ENCODE assay signal across 34 cellular contexts in the genomic region with DNA sequence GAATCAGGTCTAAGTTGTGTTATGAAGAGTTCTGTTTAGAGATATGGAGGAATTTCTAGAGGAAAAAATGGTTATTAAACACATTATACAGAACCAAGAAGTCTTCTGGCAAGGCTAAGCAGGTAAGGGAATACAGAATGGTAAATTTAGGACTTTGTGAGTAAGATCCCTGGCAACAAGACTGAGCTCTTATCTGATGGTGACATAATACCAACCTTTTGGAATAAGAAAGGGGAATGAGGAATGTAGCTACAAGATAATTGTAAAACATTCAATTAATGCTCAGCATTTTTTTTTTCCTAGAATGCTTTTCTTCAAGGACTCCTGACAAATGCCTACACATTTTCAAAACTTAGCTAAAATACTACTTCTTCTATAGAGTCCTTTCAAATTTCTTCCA. TPM values are rescaled to one million over a fixed set of nuclear protein-coding genes. Genes with fewer than 3 reads are reported as not detected.
"Had no signal": no experiment of that assay in that cellular context is flagged by ENCODE, and none has a peak within 500 bp of the region (broad histone marks: within the 10 kb centered on the region; RNA-seq: fewer than 3 reads in every experiment).

No MANE protein-coding gene starts in this region.

- H3K4me3 Mint-ChIP-seq: activated CD4-positive, alpha-beta memory T cell treated with anti-CD3 and anti-CD28 coated beads, Interleukin-2, amount 10 ng/mL, durations not matched to agents 7 days and 5 days; activated CD4-positive, alpha-beta T cell treated with anti-CD3 and anti-CD28 coated beads, Interleukin-2, amount 10 ng/mL, durations not matched to agents 7 days and 5 days; activated naive CD4-positive, alpha-beta T cell treated with anti-CD3 and anti-CD28 coated beads, Interleukin-2, amount 50 U/mL, for 24 hours; activated naive CD8-positive, alpha-beta T cell treated with anti-CD3 and anti-CD28 coated beads, Interleukin-2, amount 50 U/mL, for 24 hours; activated T-cell treated with anti-CD3 and anti-CD28 coated beads, Interleukin-2, amount 50 U/mL, for 4 hours; immature natural killer cell; naive thymus-derived CD4-positive, alpha-beta T cell; T-helper 17 cell had no signal

- H3K27ac Mint-ChIP-seq: activated CD4-positive, alpha-beta memory T cell treated with anti-CD3 and anti-CD28 coated beads, Interleukin-2, amount 10 ng/mL, durations not matched to agents 7 days and 5 days; activated CD4-positive, alpha-beta T cell treated with anti-CD3 and anti-CD28 coated beads, Interleukin-2, amount 10 ng/mL, durations not matched to agents 7 days and 5 days; activated naive CD8-positive, alpha-beta T cell treated with anti-CD3 and anti-CD28 coated beads, Interleukin-2, amount 50 U/mL, for 24 hours; activated T-helper 2 cell treated with anti-CD3 and anti-CD28 coated beads, Interferon-gamma antibody, Interleukin-2, Interleukin-4, amounts not matched to agents 10 μg/mL and 5 μg/mL and 100 μg/mL, durations not matched to agents 14 hours and 24 hours and 36 hours; naive thymus-derived CD4-positive, alpha-beta T cell; T-helper 17 cell had no signal

- FAIRE-seq: colon, kidney, pancreas had no signal

- H3K27ac ChIP-seq: body of pancreas, heart left ventricle, pancreas, prostate gland, skin epidermis, upper lobe of left lung, vagina had no signal

- H3K27me3 ChIP-seq: body of pancreas, heart left ventricle, pancreas, upper lobe of left lung, vagina had no signal

- H3K4me1 ChIP-seq: body of pancreas, pancreas, prostate gland, vagina had no signal

- H3K9me3 ChIP-seq: body of pancreas, heart left ventricle, pancreas, prostate gland, upper lobe of left lung, vagina had no signal

- H3K27me3 Mint-ChIP-seq: activated CD4-positive, alpha-beta memory T cell treated with anti-CD3 and anti-CD28 coated beads, Interleukin-2, amount 10 ng/mL, durations not matched to agents 7 days and 5 days; activated CD4-positive, alpha-beta T cell treated with anti-CD3 and anti-CD28 coated beads, Interleukin-2, amount 10 ng/mL, durations not matched to agents 7 days and 5 days; activated naive CD4-positive, alpha-beta T cell treated with anti-CD3 and anti-CD28 coated beads, Interleukin-2, amount 50 U/mL, for 24 hours; activated naive CD8-positive, alpha-beta T cell treated with anti-CD3 and anti-CD28 coated beads, Interleukin-2, amount 50 U/mL, for 24 hours; naive thymus-derived CD4-positive, alpha-beta T cell; T-helper 17 cell had no signal

- H3K4me3 ChIP-seq: body of pancreas, heart left ventricle, pancreas, prostate gland, skin epidermis, upper lobe of left lung, vagina had no signal

- ATAC-seq: activated naive CD8-positive, alpha-beta T cell treated with anti-CD3 and anti-CD28 coated beads, Interleukin-2, amount 50 U/mL, for 24 hours; activated T-cell treated with anti-CD3 and anti-CD28 coated beads, Interleukin-2, amount 50 U/mL, for 4 hours; body of pancreas; heart left ventricle; left colon; naive thymus-derived CD4-positive, alpha-beta T cell; sciatic nerve; stimulated activated naive CD8-positive, alpha-beta T cell treated with anti-CD3 and anti-CD28 coated beads, Interleukin-15, Interleukin-2, amounts not matched to agents 100 U/mL and 50 U/mL, for 24 hours; T-helper 17 cell had no signal

- H3K9me3 Mint-ChIP-seq: activated naive CD4-positive, alpha-beta T cell treated with anti-CD3 and anti-CD28 coated beads, Interleukin-2, amount 50 U/mL, for 24 hours; immature natural killer cell had no signal

- H3K36me3 ChIP-seq: pancreas, prostate gland, upper lobe of left lung, vagina had no signal

- DNase-seq: activated CD4-positive, alpha-beta memory T cell treated with anti-CD3 and anti-CD28 coated beads, Interleukin-2, amount 10 ng/mL, durations not matched to agents 7 days and 5 days; activated CD4-positive, alpha-beta T cell treated with anti-CD3 and anti-CD28 coated beads for 1 hour; activated CD4-positive, alpha-beta T cell treated with anti-CD3 and anti-CD28 coated beads, Interleukin-2, amount 10 ng/mL, durations not matched to agents 7 days and 5 days; activated naive CD8-positive, alpha-beta T cell treated with anti-CD3 and anti-CD28 coated beads, Interleukin-2, amount 50 U/mL, for 24 hours; activated T-cell treated with anti-CD3 and anti-CD28 coated beads, Interleukin-2, amount 50 U/mL, for 4 hours; body of pancreas; dermis blood vessel endothelial cell; effector CD8-positive, alpha-beta T cell; heart left ventricle; hypothalamus; immature natural killer cell; kidney; left colon; midbrain; naive thymus-derived CD4-positive, alpha-beta T cell; pancreas; retina; stimulated activated CD4-positive, alpha-beta T cell treated with anti-CD3 and anti-CD28 coated beads, Interleukin-12 subunit alpha, Interleukin-12 subunit beta, amount 100 ng/mL, for 4 hours; stimulated activated CD4-positive, alpha-beta T cell treated with anti-CD3 and anti-CD28 coated beads, Interleukin-4, amount 100 ng/mL, for 1 hour; stimulated activated naive CD8-positive, alpha-beta T cell treated with anti-CD3 and anti-CD28 coated beads, Interleukin-15, Interleukin-2, amounts not matched to agents 100 U/mL and 50 U/mL, for 24 hours; T-helper 17 cell; T1000; upper lobe of left lung had no signal

RNA-seq across cellular contexts. Expression of gene RIPPLY2, which starts 58.1 kb away (rescaled TPM):
- total RNA-seq: activated CD4-positive, alpha-beta memory T cell treated with anti-CD3 and anti-CD28 coated beads, Interleukin-2, amount 10 ng/mL, durations not matched to agents 7 days and 5 days; activated CD4-positive, alpha-beta T cell treated with anti-CD3 and anti-CD28 coated beads, Interleukin-2, amount 10 ng/mL, durations not matched to agents 7 days and 5 days; activated T-cell treated with anti-CD3 and anti-CD28 coated beads, Interleukin-2, amount 50 U/mL, for 4 hours; activated T-helper 2 cell treated with anti-CD3 and anti-CD28 coated beads, Interferon-gamma antibody, Interleukin-2, Interleukin-4, amounts not matched to agents 10 μg/mL and 5 μg/mL and 100 μg/mL, durations not matched to agents 14 hours and 24 hours and 36 hours; body of pancreas; dermis blood vessel endothelial cell; epithelial cell of proximal tubule; fibroblast of villous mesenchyme; heart left ventricle; lower leg skin; naive thymus-derived CD4-positive, alpha-beta T cell; subcutaneous adipose tissue; T-helper 17 cell; upper lobe of left lung; vagina had no signal
- polyA plus RNA-seq: heart left ventricle; immature natural killer cell; naive thymus-derived CD4-positive, alpha-beta T cell had no signal
